18 cellular contexts compared by ENCODE assay signal in the genomic region with DNA sequence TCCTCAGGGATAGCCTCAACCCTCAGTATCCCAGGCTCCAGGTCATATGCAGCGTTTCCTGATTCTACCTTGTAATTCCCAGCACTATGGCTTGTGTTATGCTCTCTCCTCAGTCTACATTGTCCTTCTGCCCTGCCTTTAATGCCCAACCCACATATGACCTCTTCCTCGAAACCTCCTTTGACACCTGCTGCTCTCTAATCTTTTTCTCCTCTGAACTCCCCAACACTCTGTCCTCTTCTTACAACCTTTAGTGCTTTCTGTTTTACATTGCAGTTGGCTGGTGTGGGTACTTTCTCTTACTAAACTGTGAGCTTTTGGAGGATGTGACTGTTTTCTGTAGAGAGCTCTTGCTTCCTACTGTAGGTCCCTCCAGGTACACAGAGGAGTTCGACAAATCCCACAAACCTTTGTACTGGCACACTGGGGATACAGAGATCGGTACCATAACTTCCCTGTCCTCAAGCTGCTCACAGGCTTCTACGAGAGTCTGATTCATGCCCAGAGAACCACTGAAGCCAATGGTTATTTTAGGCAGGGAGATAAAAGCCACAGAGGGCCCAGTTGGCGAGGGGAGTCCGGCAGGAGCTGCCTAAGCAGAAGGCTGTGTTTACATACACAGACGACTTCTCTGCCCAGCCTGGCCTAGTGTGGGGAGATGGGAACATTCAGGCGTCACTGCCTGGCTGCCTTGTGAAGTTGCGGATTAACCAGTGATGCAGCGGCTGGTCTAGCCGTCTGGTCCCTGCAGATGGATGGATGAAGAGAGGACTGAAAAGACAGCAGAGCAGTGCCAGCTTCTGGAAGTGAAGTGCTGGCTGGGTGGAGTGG. TPM values are rescaled to one million over a fixed set of nuclear protein-coding genes. Genes with fewer than 3 reads are reported as not detected.
A peak's percentile ranks its signal among the peaks of the same experiment; 100 is the strongest.
DNase-seq lines count a peak whose midpoint lies in the region; FAIRE-seq and TF ChIP-seq lines count a peak whose summit lies in the region.
"Had no signal": no experiment of that assay in that cellular context is flagged by ENCODE, and none has a peak within 500 bp of the region (broad histone marks: within the 10 kb centered on the region; RNA-seq: fewer than 3 reads in every experiment).

No MANE protein-coding gene starts in this region.

- peaks cover 18% of the 10 kb centered on the region for H3K27me3 Mint-ChIP-seq in astrocyte (ENCODE audit: low read depth, unreplicated experiment)
- H3K27me3 Mint-ChIP-seq in endothelial cell (ENCODE audit: unreplicated experiment), result peaks cover 1% of the 10 kb centered on the region
- H3K27me3 Mint-ChIP-seq: IgD-negative memory B cell had no signal

- H3K9me3 ChIP-seq in HUES64 (ENCODE audit: insufficient read depth, low read depth, low read length) (no peaks in the 10 kb centered on the region), astrocyte (ENCODE audit: insufficient read depth, low read depth, low read length) (no peaks in the 10 kb centered on the region), right atrium auricular region (no peaks in the 10 kb centered on the region), stomach (no peaks in the 10 kb centered on the region)
- H3K9me3 ChIP-seq: colonic mucosa, lower lobe of right lung had no signal

- no peak for TF ChIP-seq EP300 in stomach (IDR thresholded peaks at IDR 0.05)

- DNase-seq in astrocyte (ENCODE audit: low read depth) (peak; percentile 23), right atrium auricular region (ENCODE audit: low spot score) (no peak), stomach (peak; percentile 67), DMS53 treated with DMSO at 0.1 percent for 48 hours (lab: John Stamatoyannopoulos, UW; ENCODE audit: unreplicated experiment) (no peak), H54 (ENCODE audit: insufficient read length, low spot score) (no peak), endothelial cell (ENCODE audit: low spot score) (no peak), GM13976 (ENCODE audit: low spot score) (no peak)
- DNase-seq: activated CD4-positive, alpha-beta memory T cell treated with anti-CD3 and anti-CD28 coated beads for 36 hours; activated naive CD4-positive, alpha-beta T cell; CD8-positive, alpha-beta memory T cell; colonic mucosa; GOT3; lower lobe of right lung; NCI-H2029; stimulated activated CD4-positive, alpha-beta T cell treated with anti-CD3 and anti-CD28 coated beads, Interleukin-4, amount 100 ng/mL, for 4 hours; stimulated activated naive CD8-positive, alpha-beta T cell treated with anti-CD3 and anti-CD28 coated beads, Interleukin-15, Interleukin-2, amounts not matched to agents 100 U/mL and 50 U/mL, for 24 hours had no signal

- in situ Hi-C loops in GM13976 (cut with MboI; ENCODE audit: low sequenced_read_pairs, unreplicated experiment), result no loop called here

- no peak overlapping the region for H2AFZ ChIP-seq in astrocyte (ENCODE audit: low read depth, low read length)

- H3K27ac Mint-ChIP-seq in astrocyte (ENCODE audit: unreplicated experiment) (peak overlapping the region; percentile 38), endothelial cell (ENCODE audit: unreplicated experiment) (no peak overlapping the region)
- H3K27ac Mint-ChIP-seq: activated CD4-positive, alpha-beta memory T cell treated with anti-CD3 and anti-CD28 coated beads for 36 hours; CD8-positive, alpha-beta memory T cell had no signal

- peak overlapping the region; percentile 8; the same call in 1 of the 2 replicates for H3K9ac ChIP-seq in HUES64 (ENCODE audit: low read depth, low read length)
- no peak overlapping the region for H3K9ac ChIP-seq in astrocyte (ENCODE audit: low read length)

- TF ChIP-seq CTCF in astrocyte (IDR thresholded peaks at IDR 0.05; ENCODE audit: insufficient read depth, low read depth, low read length) (no peak), right atrium auricular region (IDR thresholded peaks at IDR 0.05) (no peak), stomach (IDR thresholded peaks at IDR 0.05) (no peak), endothelial cell (IDR thresholded peaks at IDR 0.05; ENCODE audit: unreplicated experiment) (no peak), GM13976 (IDR thresholded peaks at IDR 0.05; ENCODE audit: borderline replicate concordance, control extremely low read depth, extremely low read depth, insufficient read depth, missing control alignments) (no peak)

- 84% methylated on average over 12 of the region's 12 CpGs for WGBS in HUES64
- WGBS in stomach, 5 donors, result 34 to 60% (median 43%) methylated on average over 11 to 12 of the region's 12 CpGs

- H3K4me3 ChIP-seq in HUES64 (ENCODE audit: low read length) (no peak overlapping the region), astrocyte (ENCODE audit: insufficient read depth, low read depth, low read length) (no peak overlapping the region), right atrium auricular region (no peak overlapping the region), stomach (no peak overlapping the region)
- H3K4me3 ChIP-seq: colonic mucosa, lower lobe of right lung had no signal

- peak overlapping the region; percentile 66 for H3K4me3 Mint-ChIP-seq in astrocyte (ENCODE audit: unreplicated experiment)
- no peak overlapping the region for H3K4me3 Mint-ChIP-seq in endothelial cell (ENCODE audit: unreplicated experiment)
- H3K4me3 Mint-ChIP-seq: activated CD4-positive, alpha-beta memory T cell treated with anti-CD3 and anti-CD28 coated beads for 36 hours; CD8-positive, alpha-beta memory T cell had no signal

- H3K27me3 ChIP-seq in HUES64 (ENCODE audit: insufficient read depth, low read length) (no peaks in the 10 kb centered on the region), astrocyte (ENCODE audit: insufficient read depth, low read length) (peaks cover 13% of the 10 kb centered on the region), right atrium auricular region (no peaks in the 10 kb centered on the region), stomach (no peaks in the 10 kb centered on the region)
- H3K27me3 ChIP-seq: colonic mucosa had no signal

- TF ChIP-seq POLR2A in stomach (IDR thresholded peaks at IDR 0.05) (no peak), H54 (IDR thresholded peaks at IDR 0.05; ENCODE audit: low read depth, low read length) (no peak)

- H4K20me1 ChIP-seq in astrocyte (ENCODE audit: insufficient read depth, low read length), result no peaks in the 10 kb centered on the region

- H3K4me1 Mint-ChIP-seq in astrocyte (ENCODE audit: low read depth, unreplicated experiment) (peaks cover 16% of the 10 kb centered on the region), endothelial cell (ENCODE audit: unreplicated experiment) (peaks cover 36% of the 10 kb centered on the region)

- H3K9me3 Mint-ChIP-seq in astrocyte (ENCODE audit: unreplicated experiment) (peaks cover 2% of the 10 kb centered on the region), endothelial cell (ENCODE audit: unreplicated experiment) (no peaks in the 10 kb centered on the region)
- H3K9me3 Mint-ChIP-seq: activated CD4-positive, alpha-beta memory T cell treated with anti-CD3 and anti-CD28 coated beads for 36 hours; CD8-positive, alpha-beta memory T cell; IgD-negative memory B cell had no signal

- FAIRE-seq in astrocyte (lab: Jason Lieb, UNC) (no peak), H54 (lab: Jason Lieb, UNC) (no peak)

- intact Hi-C loops in stomach (cut with DNase I; ENCODE audit: low total_unique reads), result no loop called here

- H3K4me1 ChIP-seq in HUES64 (ENCODE audit: insufficient read depth, low read length) (no peaks in the 10 kb centered on the region), astrocyte (ENCODE audit: insufficient read depth, low read length) (no peaks in the 10 kb centered on the region), right atrium auricular region (peaks cover 0 to 45% of the 10 kb centered on the region in 2 donors), stomach (peaks cover 29 to 56% (median 40%) of the 10 kb centered on the region in 4 donors)
- H3K4me1 ChIP-seq: colonic mucosa had no signal

- H3K27ac ChIP-seq in HUES64 (ENCODE audit: low read depth, low read length), result no peak overlapping the region
- no peak overlapping the region for H3K27ac ChIP-seq in astrocyte (ENCODE audit: low read depth, low read length)
- H3K27ac ChIP-seq in right atrium auricular region, result peak overlapping the region; percentile 77 to 82
- peak overlapping the region; percentile 51 to 82 (median 68) for H3K27ac ChIP-seq in stomach
- H3K27ac ChIP-seq: colonic mucosa, lower lobe of right lung had no signal

- no peaks in the 10 kb centered on the region for H3K79me2 ChIP-seq in astrocyte (ENCODE audit: insufficient read depth, low read length)

- H3K4me2 ChIP-seq in astrocyte (ENCODE audit: low read length), result no peak overlapping the region

- H3K36me3 ChIP-seq in HUES64 (ENCODE audit: insufficient read depth, low read length) (no peaks in the 10 kb centered on the region), astrocyte (ENCODE audit: insufficient read depth, low read length) (no peaks in the 10 kb centered on the region), right atrium auricular region (no peaks in the 10 kb centered on the region), stomach (no peaks in the 10 kb centered on the region)
- H3K36me3 ChIP-seq: colonic mucosa, lower lobe of right lung had no signal

- H3K36me3 Mint-ChIP-seq in astrocyte (ENCODE audit: low read depth, unreplicated experiment) (peaks cover 3% of the 10 kb centered on the region), endothelial cell (ENCODE audit: low read depth, unreplicated experiment) (no peaks in the 10 kb centered on the region)
- H3K36me3 Mint-ChIP-seq: activated CD4-positive, alpha-beta memory T cell treated with anti-CD3 and anti-CD28 coated beads for 36 hours; CD8-positive, alpha-beta memory T cell; IgD-negative memory B cell had no signal

RNA-seq across cellular contexts. Expression of gene EPB41L1, which starts 8.4 kb away (rescaled TPM):
- polyA plus RNA-seq in HUES64 (2013, experiment 1 of 2), result 25.4 TPM
- 32.0 TPM for polyA plus RNA-seq in HUES64 (2013, experiment 2 of 2)
- 35.0 and 39.4 TPM in 2 replicates for total RNA-seq in astrocyte
- 10 to 100 TPM; 17.5 to 18.1 TPM for total RNA-seq in right atrium auricular region
- total RNA-seq in stomach, result 100 to 1,000 TPM in 2 of 5 donors, 10 to 100 TPM in 3; 40.2 to 271 (median 99.2) TPM
- 10 to 100 TPM; 25.9 to 36.0 (median 29.5) TPM for polyA plus RNA-seq in stomach
- total RNA-seq in endothelial cell (ENCODE audit: unreplicated experiment), result 19.3 TPM
- polyA plus RNA-seq: CD8-positive, alpha-beta memory T cell had no signal

Comparison
In these comparisons a context has a peak if more than half of its experiments do, and no peak if none do; other contexts are left out.
1. H3K27ac ChIP-seq: peak in right atrium auricular region (2 of 2) and stomach (5 of 5); none in HUES64 (single experiment) and astrocyte (single experiment).
2. DNase-seq: peak in astrocyte (single experiment) and stomach (single experiment); none in right atrium auricular region (single experiment), DMS53 treated with DMSO at 0.1 percent for 48 hours (single experiment), H54 (single experiment), endothelial cell (single experiment) and GM13976 (single experiment).